In genomic region chr17:8038954-8039610, GRCh38 we compare ENCODE assay signal across 10 cellular contexts. TPM values are rescaled to one million over a fixed set of nuclear protein-coding genes. Genes with fewer than 3 reads are reported as not detected.
DNase-seq lines count a peak whose midpoint lies in the region; ATAC-seq and TF ChIP-seq lines count a peak whose summit lies in the region.
"Had no signal": no experiment of that assay in that cellular context is flagged by ENCODE, and none has a peak within 500 bp of the region (broad histone marks: within the 10 kb centered on the region; RNA-seq: fewer than 3 reads in every experiment).

Gene ALOX15B (plus strand): TSS chr17:8039059. CDS start chr17:8039156, 97 bp downstream.

- H3K36me3 ChIP-seq in endodermal cell (ENCODE audit: control insufficient read depth, insufficient read depth, low read length) (no peaks in the 10 kb centered on the region), suprapubic skin (no peaks in the 10 kb centered on the region)

- POLR2A ChIA-PET in activated B cell treated with CpG ODN at 0.5 μM for 24 hours (lab: Charles Lee): interaction anchor here (0.6 kb wide), 1 partner anchor 355 kb away, joined by 3 read pairs; no protein-coding TSS in a partner anchor

- H3K27me3 Mint-ChIP-seq in activated B cell treated with CpG ODN at 0.5 μM for 24 hours (peaks cover 36% of the 10 kb centered on the region), endodermal cell (ENCODE audit: insufficient read depth) (peaks cover 39% of the 10 kb centered on the region)

- TF ChIP-seq CTCF in activated B cell treated with CpG ODN at 0.5 μM for 24 hours (IDR thresholded peaks at IDR 0.05) (no peak), endodermal cell (conservative IDR thresholded peaks at IDR 0.05) (no peak), suprapubic skin (IDR thresholded peaks at IDR 0.05) (no peak)

- no peak within 1 kb of the TSS for H3K27ac Mint-ChIP-seq in activated B cell treated with CpG ODN at 0.5 μM for 24 hours
- no peak within 1 kb of the TSS for H3K27ac Mint-ChIP-seq in endodermal cell

- TF ChIP-seq EP300 in suprapubic skin (IDR thresholded peaks at IDR 0.05): no peak

- H3K9me3 ChIP-seq in endodermal cell (ENCODE audit: control insufficient read depth, low read length) (peaks cover 7% of the 10 kb centered on the region), suprapubic skin (no peaks in the 10 kb centered on the region)

- ATAC-seq in activated B cell treated with CpG ODN at 0.5 μM for 24 hours (ENCODE audit: low read depth): peak; percentile 21
- ATAC-seq in HG02870 (IDR thresholded peaks at IDR 0.05; ENCODE audit: unreplicated experiment): no peak
- ATAC-seq: activated CD4-positive, CD25-positive, alpha-beta regulatory T cell treated with anti-CD3 and anti-CD28 coated beads, Interleukin-2, amount 50 U/mL, for 24 hours had no signal

- H3K4me3 ChIP-seq in endodermal cell (ENCODE audit: low read length) (peak within 1 kb of the TSS; percentile 64), suprapubic skin (peak within 1 kb of the TSS; percentile 38)

- intact Hi-C loops in activated B cell treated with CpG ODN at 0.5 μM for 24 hours (cut with micrococcal nuclease): no loop called here

- TF ChIP-seq POLR2A in suprapubic skin (IDR thresholded peaks at IDR 0.05): no peak

- H3K27ac ChIP-seq in endodermal cell (ENCODE audit: low read depth, low read length) (no peak within 1 kb of the TSS), suprapubic skin (no peak within 1 kb of the TSS)

- H3K4me1 ChIP-seq in endodermal cell (ENCODE audit: control insufficient read depth, insufficient read depth, low read length): no peaks in the 10 kb centered on the region
- peaks cover 37% of the 10 kb centered on the region for H3K4me1 ChIP-seq in suprapubic skin

- CTCF ChIA-PET in activated B cell treated with CpG ODN at 0.5 μM for 24 hours (lab: Charles Lee): no interaction called here

- DNase-seq in activated B cell treated with CpG ODN at 0.5 μM for 24 hours (no peak), endodermal cell (peak; percentile 86), mucosa of gallbladder (ENCODE audit: low spot score) (no peak), suprapubic skin (ENCODE audit: low spot score in 2 of 2) (no peak), T-helper 1 cell (no peak), NOMO-1 treated with DMSO at 0.1 percent for 48 hours (lab: John Stamatoyannopoulos, UW; ENCODE audit: unreplicated experiment) (no peak)
- DNase-seq: foreskin melanocyte, NCI-H526 treated with DMSO at 0.1 percent for 48 hours had no signal

- H3K27me3 ChIP-seq in endodermal cell (ENCODE audit: control insufficient read depth, insufficient read depth, low read length, poor library complexity, severe bottlenecking) (peaks cover under 1% of the 10 kb centered on the region), suprapubic skin (peaks cover 24% of the 10 kb centered on the region)

- H3K4me3 Mint-ChIP-seq in activated B cell treated with CpG ODN at 0.5 μM for 24 hours (no peak within 1 kb of the TSS), endodermal cell (peak within 1 kb of the TSS; percentile 30)

- no peaks in the 10 kb centered on the region for H3K9me3 Mint-ChIP-seq in activated B cell treated with CpG ODN at 0.5 μM for 24 hours
- H3K9me3 Mint-ChIP-seq in endodermal cell: peaks cover 2% of the 10 kb centered on the region

- WGBS in endodermal cell (ENCODE audit: insufficient coverage in 1 of 2, insufficient read length in 1 of 2), 2 experiments: 92 to 96% methylated on average over 8 to 37 of the region's 37 CpGs
- WGBS in suprapubic skin: 10% methylated on average over 29 of the region's 37 CpGs

- peaks cover 3% of the 10 kb centered on the region for H3K4me1 Mint-ChIP-seq in activated B cell treated with CpG ODN at 0.5 μM for 24 hours
- no peaks in the 10 kb centered on the region for H3K4me1 Mint-ChIP-seq in endodermal cell

- H3K9ac ChIP-seq in endodermal cell (ENCODE audit: extremely low read depth, low read length, poor library complexity, severe bottlenecking): no peak within 1 kb of the TSS

- H3K36me3 Mint-ChIP-seq in activated B cell treated with CpG ODN at 0.5 μM for 24 hours (ENCODE audit: low read depth) (no peaks in the 10 kb centered on the region), endodermal cell (ENCODE audit: low read depth) (no peaks in the 10 kb centered on the region)

RNA-seq across cellular contexts. Expression of gene ALOX15B, which starts in this region (rescaled TPM):
- total RNA-seq in activated B cell treated with CpG ODN at 0.5 μM for 24 hours: not detected in 2 replicates
- total RNA-seq in endodermal cell: not detected
- not detected for polyA plus RNA-seq in endodermal cell (2013, experiment 1 of 2)
- polyA plus RNA-seq in endodermal cell (2013, experiment 2 of 2): not detected
- 14.0 TPM for total RNA-seq in mucosa of gallbladder
- total RNA-seq in suprapubic skin: 100 to 1,000 TPM in 1 of 4 donors, 10 to 100 TPM in 3; 44.8 to 156 (median 78.1) TPM

Comparison
In these comparisons a context has a peak if more than half of its experiments do, and no peak if none do; other contexts are left out.
1. RNA of gene ALOX15B (total RNA-seq): 44.8 to 156 TPM in suprapubic skin and 14.0 TPM in mucosa of gallbladder (single experiment); not detected in endodermal cell and not detected in activated B cell treated with CpG ODN at 0.5 μM for 24 hours; every median in the first group is over 10 times any median in the second.
2. Peak in ATAC-seq in activated B cell treated with CpG ODN at 0.5 μM for 24 hours; RNA of the gene not detected or under 1 TPM.
3. Peak in DNase-seq and H3K4me3 ChIP-seq in endodermal cell; RNA of the gene not detected or under 1 TPM.